In the genomic region with DNA sequence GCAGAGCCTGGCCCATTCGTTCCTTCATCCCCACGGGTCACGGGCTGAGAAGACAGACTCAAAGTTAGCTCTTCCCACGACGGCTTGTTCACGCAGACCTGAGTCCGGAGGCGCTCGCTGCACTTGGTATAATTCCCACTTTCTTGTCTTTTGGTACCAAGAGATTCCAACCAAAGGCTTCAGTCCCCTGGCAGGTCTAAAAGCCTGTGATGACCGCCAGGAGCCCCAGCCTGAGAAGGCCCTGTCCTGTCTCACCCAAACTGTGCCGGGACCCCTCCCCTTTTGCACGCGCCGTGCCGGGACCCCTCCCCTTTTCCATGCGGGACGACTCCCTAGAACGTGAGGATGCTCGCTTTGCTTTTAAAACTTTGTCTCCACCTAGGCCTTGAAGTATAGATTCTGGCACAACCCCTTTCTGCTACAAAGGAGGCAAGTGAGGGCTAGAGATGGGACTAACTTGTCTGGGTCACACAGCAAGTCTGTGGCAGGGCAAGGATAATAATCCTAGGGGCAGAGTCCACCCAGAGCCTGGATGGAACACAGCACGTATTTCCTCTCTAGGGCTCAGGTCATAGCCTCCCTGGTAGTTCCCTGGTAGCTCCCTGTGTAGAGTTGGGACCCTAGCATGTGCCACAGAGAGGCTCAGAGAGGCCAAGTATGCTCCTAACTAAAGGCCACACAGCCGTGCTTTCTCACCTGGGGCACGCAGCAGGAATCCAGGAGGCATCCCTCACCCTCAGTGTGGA, we compare ENCODE assay signal across 14 cellular contexts.
"Had no signal": no experiment of that assay in that cellular context is flagged by ENCODE, and none has a peak within 500 bp of the region (broad histone marks: within the 10 kb centered on the region; RNA-seq: fewer than 3 reads in every experiment).

No MANE protein-coding gene starts in this region.

- H3K36me3 ChIP-seq: cardiac muscle cell, gastroesophageal sphincter, heart right ventricle, prostate gland, thoracic aorta had no signal

- H3K27ac Mint-ChIP-seq: activated T-helper 17 cell treated with anti-CD3 and anti-CD28 coated beads, Interleukin-2, amount 50 U/mL, for 72 hours; endodermal cell; natural killer cell had no signal

- H3K9me3 ChIP-seq: gastroesophageal sphincter, heart right ventricle, prostate gland, thoracic aorta had no signal

- H3K27me3 ChIP-seq: cardiac muscle cell, gastroesophageal sphincter, heart right ventricle had no signal

- H3K27ac ChIP-seq: cardiac muscle cell, dorsolateral prefrontal cortex, gastroesophageal sphincter, prostate gland, thoracic aorta had no signal

- H3K36me3 Mint-ChIP-seq: natural killer cell had no signal

- H3K9me3 Mint-ChIP-seq: activated T-helper 17 cell treated with anti-CD3 and anti-CD28 coated beads, Interleukin-2, amount 50 U/mL, for 72 hours; endodermal cell; natural killer cell had no signal

- H3K4me3 ChIP-seq: cardiac muscle cell, dorsolateral prefrontal cortex, gastroesophageal sphincter, heart right ventricle, prostate gland, thoracic aorta had no signal

- H3K4me1 Mint-ChIP-seq: activated T-helper 17 cell treated with anti-CD3 and anti-CD28 coated beads, Interleukin-2, amount 50 U/mL, for 72 hours had no signal

- DNase-seq: activated CD4-positive, alpha-beta T cell treated with anti-CD3 and anti-CD28 coated beads, Interleukin-2, amount 50 U/mL, for 4 hours; activated CD4-positive, CD25-positive, alpha-beta regulatory T cell treated with anti-CD3 and anti-CD28 coated beads, Interleukin-2, amount 50 U/mL, for 72 hours; activated naive CD4-positive, alpha-beta T cell treated with anti-CD3 and anti-CD28 coated beads, Interleukin-2, amount 50 U/mL, for 16 hours; natural killer cell; nucleus accumbens; T-helper 1 cell had no signal

- H3K4me1 ChIP-seq: prostate gland had no signal

- ATAC-seq: activated T-helper 17 cell treated with anti-CD3 and anti-CD28 coated beads, Interleukin-2, amount 50 U/mL, for 72 hours; natural killer cell had no signal

- H3K4me3 Mint-ChIP-seq: activated T-helper 17 cell treated with anti-CD3 and anti-CD28 coated beads, Interleukin-2, amount 50 U/mL, for 72 hours; endodermal cell; natural killer cell had no signal
